In genomic region chr16:4270091-4270490, GRCh38 we compare ENCODE assay signal across 17 cellular contexts. TPM values are rescaled to one million over a fixed set of nuclear protein-coding genes. Genes with fewer than 3 reads are reported as not detected.
DNase-seq lines count a peak whose midpoint lies in the region; ATAC-seq and TF ChIP-seq lines count a peak whose summit lies in the region.
"Had no signal": no experiment of that assay in that cellular context is flagged by ENCODE, and none has a peak within 500 bp of the region (broad histone marks: within the 10 kb centered on the region; RNA-seq: fewer than 3 reads in every experiment).

No MANE protein-coding gene starts in this region.

- H3K4me1 Mint-ChIP-seq in activated CD8-positive, alpha-beta T cell treated with anti-CD3 and anti-CD28 coated beads for 36 hours (ENCODE audit: low read depth) = peaks cover 15% of the 10 kb centered on the region
- H3K4me1 Mint-ChIP-seq in naive thymus-derived CD4-positive, alpha-beta T cell = peaks cover 8 to 30% (median 17%) of the 10 kb centered on the region in 7 donors

- H3K27ac Mint-ChIP-seq in activated CD8-positive, alpha-beta T cell treated with anti-CD3 and anti-CD28 coated beads for 36 hours = peak overlapping the region; percentile 96
- peak overlapping the region in 2 of 9 donors; percentile 38 to 60 for H3K27ac Mint-ChIP-seq in naive thymus-derived CD4-positive, alpha-beta T cell

- no peaks in the 10 kb centered on the region for H3K9me3 ChIP-seq in HEK293 (ENCODE audit: control insufficient read depth, insufficient read depth, low read depth, low read length)
- H3K9me3 ChIP-seq in naive thymus-derived CD4-positive, alpha-beta T cell (ENCODE audit: control insufficient read depth in 2 of 3, low read length in 3 of 3) = no peaks in the 10 kb centered on the region
- H3K9me3 ChIP-seq: ascending aorta, MG63, testis had no signal

- peaks cover 6% of the 10 kb centered on the region for H3K4me1 ChIP-seq in HEK293 (ENCODE audit: control insufficient read depth, insufficient read depth, low read length)
- H3K4me1 ChIP-seq in naive thymus-derived CD4-positive, alpha-beta T cell (ENCODE audit: control insufficient read depth in 2 of 2, insufficient read depth in 2 of 2, low read length in 2 of 2) = peaks cover 5 to 13% of the 10 kb centered on the region in 2 donors
- H3K4me1 ChIP-seq: foreskin keratinocyte had no signal

- no peaks in the 10 kb centered on the region for H3K9me3 Mint-ChIP-seq in activated CD8-positive, alpha-beta T cell treated with anti-CD3 and anti-CD28 coated beads for 36 hours
- peaks cover 0 to 7% (median 0%) of the 10 kb centered on the region in 11 donors for H3K9me3 Mint-ChIP-seq in naive thymus-derived CD4-positive, alpha-beta T cell

- H3K27ac ChIP-seq in C4-2B (peak overlapping the region; percentile 95), HEK293 (ENCODE audit: extremely low read depth, low read depth, low read length) (peak overlapping the region; percentile 97; the same call in 1 of the 2 replicates)
- no peak overlapping the region for H3K27ac ChIP-seq in naive thymus-derived CD4-positive, alpha-beta T cell (ENCODE audit: low read depth, low read length)
- H3K27ac ChIP-seq: ascending aorta, foreskin keratinocyte, testis had no signal

- H3K36me3 Mint-ChIP-seq in activated CD8-positive, alpha-beta T cell treated with anti-CD3 and anti-CD28 coated beads for 36 hours (ENCODE audit: low read depth) = peaks cover 12% of the 10 kb centered on the region
- peaks cover 0 to 5% (median 0%) of the 10 kb centered on the region in 5 donors for H3K36me3 Mint-ChIP-seq in naive thymus-derived CD4-positive, alpha-beta T cell

- POLR2A ChIA-PET in HEK293 (lab: Yijun Ruan, JAX) = interaction anchor here (4.4 kb wide), 1 partner anchor 17 kb away, joined by 45 read pairs; no protein-coding TSS in a partner anchor
- POLR2A ChIA-PET in activated CD8-positive, alpha-beta T cell treated with anti-CD3 and anti-CD28 coated beads for 36 hours (lab: Charles Lee) = interaction anchor here (1.1 to 9.4 kb wide), 6 partner anchors 9 to 553 kb away, joined by 3 to 78 read pairs (median 4); partner anchors contain the start of genes GLIS2 and TRAP1
- POLR2A ChIA-PET in naive thymus-derived CD4-positive, alpha-beta T cell (lab: Charles Lee) = interaction anchor here (3.9 kb wide), 1 partner anchor 57 kb away, joined by 15 read pairs; no protein-coding TSS in a partner anchor

- peaks cover 0 to 3% of the 10 kb centered on the region in 2 experiments; a peak in 2 of 3 replicates for H3K36me3 ChIP-seq in HEK293 (ENCODE audit: control insufficient read depth in 2 of 2, insufficient read depth in 1 of 2, low read length in 2 of 2)
- H3K36me3 ChIP-seq in naive thymus-derived CD4-positive, alpha-beta T cell (ENCODE audit: control insufficient read depth in 2 of 3, insufficient read depth in 3 of 3, low read length in 3 of 3) = peaks cover 0 to 5% (median 0%) of the 10 kb centered on the region in 3 experiments
- H3K36me3 ChIP-seq: ascending aorta had no signal

- 62 to 72% methylated on average over 5 of the region's 5 CpGs for WGBS in lower leg skin, 2 donors

- ATAC-seq in activated CD8-positive, alpha-beta T cell treated with anti-CD3 and anti-CD28 coated beads for 36 hours = no peak
- no peak for ATAC-seq in naive thymus-derived CD4-positive, alpha-beta T cell
- ATAC-seq: foreskin keratinocyte had no signal

- no peaks in the 10 kb centered on the region for H3K27me3 ChIP-seq in naive thymus-derived CD4-positive, alpha-beta T cell (ENCODE audit: control insufficient read depth in 2 of 2, insufficient read depth in 2 of 2, low read length in 2 of 2)
- H3K27me3 ChIP-seq: ascending aorta, foreskin keratinocyte, MG63, testis had no signal

- TF ChIP-seq CTCF in C4-2B (conservative IDR thresholded peaks at IDR 0.05) = no peak
- no peak for TF ChIP-seq CTCF in HEK293 (tag by site-specific recombination; IDR thresholded peaks at IDR 0.05)
- TF ChIP-seq CTCF in activated CD8-positive, alpha-beta T cell treated with anti-CD3 and anti-CD28 coated beads for 36 hours (IDR thresholded peaks at IDR 0.05) = no peak
- no peak for TF ChIP-seq CTCF in lower leg skin (IDR thresholded peaks at IDR 0.05)

- peak overlapping the region; percentile 86 for H3K4me3 Mint-ChIP-seq in activated CD8-positive, alpha-beta T cell treated with anti-CD3 and anti-CD28 coated beads for 36 hours
- H3K4me3 Mint-ChIP-seq in naive thymus-derived CD4-positive, alpha-beta T cell = peak overlapping the region in 8 of 10 donors; percentile 40 to 97 (median 86)

- intact Hi-C loops in activated CD8-positive, alpha-beta T cell treated with anti-CD3 and anti-CD28 coated beads for 36 hours (cut with micrococcal nuclease) = no loop called here
- intact Hi-C loops in naive thymus-derived CD4-positive, alpha-beta T cell (cut with micrococcal nuclease) = loop anchor here in 1 of 2 donors (5.0 to 10.0 kb wide), 2 partner anchors 267 to 465 kb away; partner anchors contain the start of genes ANKS3, CDIP1 and DNAAF8
- intact Hi-C loops in lower leg skin (cut with DNase I; ENCODE audit: low total_unique reads) = no loop called here

- H3K4me3 ChIP-seq in HEK293 (ENCODE audit: low read depth, low read length) = no peak overlapping the region
- H3K4me3 ChIP-seq in naive thymus-derived CD4-positive, alpha-beta T cell (ENCODE audit: low read length) = no peak overlapping the region
- no peak overlapping the region for H3K4me3 ChIP-seq in lower leg skin (ENCODE audit: low read depth, poor library complexity, severe bottlenecking)
- H3K4me3 ChIP-seq: testis had no signal

- CTCF ChIA-PET in HEK293 (lab: Yijun Ruan, JAX) = interaction anchor here (0.7 to 4.6 kb wide), 5 partner anchors 10 to 581 kb away, joined by 3 to 32 read pairs (median 5); no protein-coding TSS in a partner anchor
- CTCF ChIA-PET in activated CD8-positive, alpha-beta T cell treated with anti-CD3 and anti-CD28 coated beads for 36 hours (lab: Charles Lee) = interaction anchor here (1.1 to 4.3 kb wide), 6 partner anchors 8 to 133 kb away, joined by 3 to 29 read pairs (median 8); partner anchors contain the start of gene PAM16
- CTCF ChIA-PET in naive thymus-derived CD4-positive, alpha-beta T cell (lab: Charles Lee) = interaction anchor here (5.6 kb wide), 1 partner anchor 16 kb away, joined by 39 read pairs; no protein-coding TSS in a partner anchor

- DNase-seq in activated CD8-positive, alpha-beta T cell treated with anti-CD3 and anti-CD28 coated beads for 36 hours = no peak
- DNase-seq in naive thymus-derived CD4-positive, alpha-beta T cell = no peak
- DNase-seq in NCI-H446 (lab: John Stamatoyannopoulos, UW) = no peak
- DNase-seq in lower leg skin (ENCODE audit: low spot score in 2 of 2) = no peak
- DNase-seq in NCI-H69 (lab: John Stamatoyannopoulos, UW) = no peak
- DNase-seq in OCI-M2 (lab: John Stamatoyannopoulos, UW; ENCODE audit: unreplicated experiment) = no peak
- DNase-seq: effector CD4-positive, alpha-beta T cell; foreskin keratinocyte; MG63; NCI-H2081 treated with DMSO at 0.1 percent for 48 hours; NK-92 treated with Interleukin-12 subunit alpha and Interleukin-12 subunit beta, amount 100 ng/mL, for 24 hours; testis had no signal

- H3K27me3 Mint-ChIP-seq in activated CD8-positive, alpha-beta T cell treated with anti-CD3 and anti-CD28 coated beads for 36 hours = no peaks in the 10 kb centered on the region
- no peaks in the 10 kb centered on the region for H3K27me3 Mint-ChIP-seq in naive thymus-derived CD4-positive, alpha-beta T cell

- no peak for TF ChIP-seq POLR2A in lower leg skin (IDR thresholded peaks at IDR 0.05)

TF ChIP-seq in HEK293, 187 proteins besides CTCF, POLR2A, EP300 and RAD21:
- TF ChIP-seq ZNF280D (tag by site-specific recombination; IDR thresholded peaks at IDR 0.05) = no peak
- TF ChIP-seq SETDB1 (IDR thresholded peaks at IDR 0.05; ENCODE audit: insufficient read length, low read length) = no peak
- TF ChIP-seq ZNF596 (tag by site-specific recombination; IDR thresholded peaks at IDR 0.05) = no peak
- TF ChIP-seq SCRT1 (tag by site-specific recombination; IDR thresholded peaks at IDR 0.05; ENCODE audit: borderline replicate concordance) = peak; percentile 91
- peak; percentile 26; the same call in 1 of the 2 replicates for TF ChIP-seq SCRT2 (tag by site-specific recombination; IDR thresholded peaks at IDR 0.05)
- TF ChIP-seq ZNF548 (tag by site-specific recombination; IDR thresholded peaks at IDR 0.05) = no peak

RNA-seq across cellular contexts. Expression of gene TFAP4, which starts 2.7 kb away (rescaled TPM):
- 10 to 100 TPM; 34.6 to 36.6 TPM for total RNA-seq in activated CD8-positive, alpha-beta T cell treated with anti-CD3 and anti-CD28 coated beads for 36 hours
- 10 to 100 TPM; 14.9 to 35.8 (median 25.3) TPM for total RNA-seq in naive thymus-derived CD4-positive, alpha-beta T cell
- polyA plus RNA-seq in naive thymus-derived CD4-positive, alpha-beta T cell = 1 to 10 TPM; 1.3 to 2.1 TPM
- 10 to 100 TPM in 3 of 4 donors, 1 to 10 TPM in 1; 10.0 to 14.2 (median 12.3) TPM for total RNA-seq in lower leg skin

RNA-seq across cellular contexts. Expression of gene SRL, which starts 28.2 kb away (rescaled TPM):
- total RNA-seq in activated CD8-positive, alpha-beta T cell treated with anti-CD3 and anti-CD28 coated beads for 36 hours = not detected
- not detected for total RNA-seq in naive thymus-derived CD4-positive, alpha-beta T cell
- polyA plus RNA-seq in naive thymus-derived CD4-positive, alpha-beta T cell = not detected
- 1 to 10 TPM in 1 of 4 donors, under 1 TPM in 3; 0.04 to 1.0 (median 0.55) TPM for total RNA-seq in lower leg skin
- total RNA-seq: activated CD8-positive, alpha-beta memory T cell treated with anti-CD3 and anti-CD28 coated beads for 36 hours; foreskin keratinocyte had no signal
- polyA plus RNA-seq: foreskin keratinocyte, keratinocyte had no signal

RNA-seq across cellular contexts. Expression of gene GLIS2, which starts 45.8 kb away (rescaled TPM):
- total RNA-seq in activated CD8-positive, alpha-beta T cell treated with anti-CD3 and anti-CD28 coated beads for 36 hours = under 1 TPM; 0.49 to 0.77 TPM
- total RNA-seq in naive thymus-derived CD4-positive, alpha-beta T cell = under 1 TPM in 1 of 5 experiments, not detected in 4; 0.53 TPM
- polyA plus RNA-seq in naive thymus-derived CD4-positive, alpha-beta T cell = not detected
- total RNA-seq in lower leg skin = 1 to 10 TPM; 1.3 to 2.6 (median 2.2) TPM
